17 cellular contexts compared by ENCODE assay signal in genomic region chr11:61715877-61716276, GRCh38.
"Had no signal": no experiment of that assay in that cellular context is flagged by ENCODE, and none has a peak within 500 bp of the region (broad histone marks: within the 10 kb centered on the region; RNA-seq: fewer than 3 reads in every experiment).

No MANE protein-coding gene starts in this region.

- H3K27me3 ChIP-seq: pancreas had no signal

- DNase-seq: activated CD4-positive, alpha-beta memory T cell treated with anti-CD3 and anti-CD28 coated beads, Interleukin-2, amount 10 ng/mL, durations not matched to agents 7 days and 5 days; activated CD4-positive, alpha-beta T cell treated with anti-CD3 and anti-CD28 coated beads for 36 hours; activated CD8-positive, alpha-beta memory T cell treated with anti-CD3 and anti-CD28 coated beads, Interleukin-2, amount 50 U/mL, for 4 hours; activated naive CD4-positive, alpha-beta T cell treated with Interleukin-2 at 50 U/mL for 16 hours; activated naive CD8-positive, alpha-beta T cell treated with anti-CD3 and anti-CD28 coated beads, Interleukin-2, amount 50 U/mL, for 24 hours; hippocampal formation; nephron progenitor cell; stimulated activated CD4-positive, alpha-beta T cell treated with anti-CD3 and anti-CD28 coated beads, Interleukin-4, amount 100 ng/mL, for 1 hour; stimulated activated CD8-positive, alpha-beta memory T cell treated with anti-CD3 and anti-CD28 coated beads, Interleukin-4, amount 100 ng/mL, for 48 hours; T-helper 9 cell; WERI-Rb-1 had no signal

- H3K36me3 Mint-ChIP-seq: memory B cell had no signal

- H3K4me1 ChIP-seq: pancreas had no signal

- FAIRE-seq: pancreas, urothelium cell line had no signal

- ATAC-seq: activated CD4-positive, alpha-beta T cell treated with anti-CD3 and anti-CD28 coated beads for 36 hours; activated naive CD8-positive, alpha-beta T cell treated with anti-CD3 and anti-CD28 coated beads, Interleukin-2, amount 50 U/mL, for 24 hours had no signal

- H3K4me3 Mint-ChIP-seq: activated CD4-positive, alpha-beta memory T cell treated with anti-CD3 and anti-CD28 coated beads, Interleukin-2, amount 10 ng/mL, durations not matched to agents 7 days and 5 days; activated CD4-positive, alpha-beta T cell treated with anti-CD3 and anti-CD28 coated beads for 36 hours; activated naive CD8-positive, alpha-beta T cell treated with anti-CD3 and anti-CD28 coated beads, Interleukin-2, amount 50 U/mL, for 24 hours; activated T-helper 1 cell treated with anti-CD3 and anti-CD28 coated beads, Interleukin-12 subunit alpha, Interleukin-12 subunit beta, Interleukin-2, Interleukin-4 antibody, amounts not matched to agents 30 ng/mL and 10 ng/mL and 1 ng/mL, durations not matched to agents 14 hours and 24 hours and 36 hours; central memory CD8-positive, alpha-beta T cell; memory B cell; stimulated activated naive CD8-positive, alpha-beta T cell treated with anti-CD3 and anti-CD28 coated beads, Interleukin-15, Interleukin-2, amounts not matched to agents 100 ng/mL and 50 ng/mL, for 24 hours had no signal

- H3K27ac ChIP-seq: pancreas, WERI-Rb-1 had no signal

- H3K36me3 ChIP-seq: pancreas, WERI-Rb-1 had no signal

- H3K9me3 Mint-ChIP-seq: activated CD4-positive, alpha-beta memory T cell treated with anti-CD3 and anti-CD28 coated beads, Interleukin-2, amount 10 ng/mL, durations not matched to agents 7 days and 5 days; activated naive CD8-positive, alpha-beta T cell treated with anti-CD3 and anti-CD28 coated beads, Interleukin-2, amount 50 U/mL, for 24 hours; activated T-helper 1 cell treated with anti-CD3 and anti-CD28 coated beads, Interleukin-12 subunit alpha, Interleukin-12 subunit beta, Interleukin-2, Interleukin-4 antibody, amounts not matched to agents 30 ng/mL and 10 ng/mL and 1 ng/mL, durations not matched to agents 14 hours and 24 hours and 36 hours; central memory CD8-positive, alpha-beta T cell; memory B cell; nephron progenitor cell; stimulated activated naive CD8-positive, alpha-beta T cell treated with anti-CD3 and anti-CD28 coated beads, Interleukin-15, Interleukin-2, amounts not matched to agents 100 ng/mL and 50 ng/mL, for 24 hours had no signal

- H3K4me1 Mint-ChIP-seq: activated CD4-positive, alpha-beta memory T cell treated with anti-CD3 and anti-CD28 coated beads, Interleukin-2, amount 10 ng/mL, durations not matched to agents 7 days and 5 days; activated CD4-positive, alpha-beta T cell treated with anti-CD3 and anti-CD28 coated beads for 36 hours; activated naive CD8-positive, alpha-beta T cell treated with anti-CD3 and anti-CD28 coated beads, Interleukin-2, amount 50 U/mL, for 24 hours; central memory CD8-positive, alpha-beta T cell had no signal

- H3K9me3 ChIP-seq: pancreas had no signal

- H3K27me3 Mint-ChIP-seq: activated CD4-positive, alpha-beta T cell treated with anti-CD3 and anti-CD28 coated beads for 36 hours; activated naive CD8-positive, alpha-beta T cell treated with anti-CD3 and anti-CD28 coated beads, Interleukin-2, amount 50 U/mL, for 24 hours; central memory CD8-positive, alpha-beta T cell; stimulated activated naive CD8-positive, alpha-beta T cell treated with anti-CD3 and anti-CD28 coated beads, Interleukin-15, Interleukin-2, amounts not matched to agents 100 ng/mL and 50 ng/mL, for 24 hours had no signal

- H3K4me3 ChIP-seq: pancreas had no signal

- H3K27ac Mint-ChIP-seq: activated CD4-positive, alpha-beta memory T cell treated with anti-CD3 and anti-CD28 coated beads, Interleukin-2, amount 10 ng/mL, durations not matched to agents 7 days and 5 days; activated CD4-positive, alpha-beta T cell treated with anti-CD3 and anti-CD28 coated beads for 36 hours; activated naive CD8-positive, alpha-beta T cell treated with anti-CD3 and anti-CD28 coated beads, Interleukin-2, amount 50 U/mL, for 24 hours; activated T-helper 1 cell treated with anti-CD3 and anti-CD28 coated beads, Interleukin-12 subunit alpha, Interleukin-12 subunit beta, Interleukin-2, Interleukin-4 antibody, amounts not matched to agents 30 ng/mL and 10 ng/mL and 1 ng/mL, durations not matched to agents 14 hours and 24 hours and 36 hours; memory B cell; nephron progenitor cell; stimulated activated naive CD8-positive, alpha-beta T cell treated with anti-CD3 and anti-CD28 coated beads, Interleukin-15, Interleukin-2, amounts not matched to agents 100 ng/mL and 50 ng/mL, for 24 hours had no signal
